Comparison of ENCODE assay signal across 16 cellular contexts in the genomic region with DNA sequence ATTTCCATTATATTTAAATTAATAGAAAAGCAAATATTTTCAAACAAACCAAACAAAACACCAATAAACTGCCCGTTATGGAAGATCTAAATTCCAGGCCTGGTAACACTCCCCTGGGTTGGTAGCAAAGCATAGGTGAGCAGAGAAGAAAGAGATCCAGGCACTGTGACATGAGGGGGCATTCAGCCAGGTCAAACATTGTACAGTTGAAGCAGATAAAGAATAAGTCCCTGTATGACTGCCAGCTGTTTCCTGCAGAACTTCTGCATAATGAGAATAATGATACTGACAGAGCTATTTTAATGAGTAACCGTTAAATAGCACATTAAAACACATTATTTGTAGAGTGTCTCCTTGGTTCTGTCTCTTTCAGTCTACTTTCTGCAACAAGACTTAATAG. TPM values are rescaled to one million over a fixed set of nuclear protein-coding genes. Genes with fewer than 3 reads are reported as not detected.
DNase-seq lines count a peak whose midpoint lies in the region; ATAC-seq and TF ChIP-seq lines count a peak whose summit lies in the region.
"Had no signal": no experiment of that assay in that cellular context is flagged by ENCODE, and none has a peak within 500 bp of the region (broad histone marks: within the 10 kb centered on the region; RNA-seq: fewer than 3 reads in every experiment).

No MANE protein-coding gene starts in this region.

- CTCF ChIA-PET in CD8-positive, alpha-beta T cell (lab: Charles Lee): interaction anchor here (0.5 to 0.8 kb wide), 3 partner anchors 41 to 429 kb away, joined by 3 read pairs; no protein-coding TSS in a partner anchor

- POLR2A ChIA-PET in CD8-positive, alpha-beta T cell (lab: Charles Lee): interaction anchor here (0.8 to 2.1 kb wide), 3 partner anchors 18 to 38 kb away, joined by 4 to 6 read pairs (median 4); no protein-coding TSS in a partner anchor

- H3K4me2 ChIP-seq in BLaER1 treated with 17β-estradiol and CSF1 and Interleukin-3, amounts not matched to agents 10 nM and 100 nM: peak overlapping the region in 9 of 11 experiments; percentile 17 to 68 (median 39); a peak in 12 of 22 replicates
- H3K4me2 ChIP-seq: hepatocyte had no signal

- no peak for DNase-seq in CD8-positive, alpha-beta T cell
- peak; percentile 66 for DNase-seq in NCI-H69 (lab: John Stamatoyannopoulos, UW)
- no peak for DNase-seq in endothelial cell (ENCODE audit: low spot score)
- no peak for DNase-seq in ACHN
- DNase-seq: activated CD4-positive, alpha-beta T cell treated with anti-CD3 and anti-CD28 coated beads for 36 hours; activated CD8-positive, alpha-beta memory T cell treated with anti-CD3 and anti-CD28 coated beads, Interleukin-2, amount 50 U/mL, for 48 hours; activated naive CD4-positive, alpha-beta T cell; effector CD4-positive, alpha-beta T cell; MV-4-11; NCI-H2171; transverse colon had no signal

- peaks cover 0 to 6% (median 0%) of the 10 kb centered on the region in 11 experiments; a peak in 2 of 22 replicates for H3K9me3 ChIP-seq in BLaER1 treated with 17β-estradiol and CSF1 and Interleukin-3, amounts not matched to agents 10 nM and 100 nM (replicated peaks in 1 of 11)
- no peaks in the 10 kb centered on the region for H3K9me3 ChIP-seq in CD8-positive, alpha-beta T cell (ENCODE audit: low read length)
- H3K9me3 ChIP-seq: breast epithelium, transverse colon had no signal

- intact Hi-C loops in CD8-positive, alpha-beta T cell (cut with DNase I, micrococcal nuclease): no loop called here

- H3K4me3 Mint-ChIP-seq in CD8-positive, alpha-beta T cell: no peak overlapping the region
- no peak overlapping the region for H3K4me3 Mint-ChIP-seq in endothelial cell (ENCODE audit: unreplicated experiment)
- H3K4me3 Mint-ChIP-seq: activated CD4-positive, alpha-beta T cell treated with anti-CD3 and anti-CD28 coated beads for 36 hours had no signal

- H3K27ac Mint-ChIP-seq in CD8-positive, alpha-beta T cell: peak overlapping the region; percentile 73
- H3K27ac Mint-ChIP-seq in endothelial cell (ENCODE audit: unreplicated experiment): peak overlapping the region; percentile 55
- H3K27ac Mint-ChIP-seq: activated CD4-positive, alpha-beta T cell treated with anti-CD3 and anti-CD28 coated beads for 36 hours had no signal

- H4K20me1 ChIP-seq in BLaER1 treated with 17β-estradiol and CSF1 and Interleukin-3, amounts not matched to agents 10 nM and 100 nM: peaks cover 0 to 97% (median 58%) of the 10 kb centered on the region in 11 experiments; a peak in 11 of 22 replicates

- peaks cover 0 to 100% (median 97%) of the 10 kb centered on the region in 11 experiments; a peak in 19 of 22 replicates for H3K36me3 ChIP-seq in BLaER1 treated with 17β-estradiol and CSF1 and Interleukin-3, amounts not matched to agents 10 nM and 100 nM
- H3K36me3 ChIP-seq in CD8-positive, alpha-beta T cell (ENCODE audit: insufficient read depth, low read length): peaks cover 26% of the 10 kb centered on the region
- H3K36me3 ChIP-seq: breast epithelium had no signal

- TF ChIP-seq CTCF in CD8-positive, alpha-beta T cell (IDR thresholded peaks at IDR 0.05): no peak
- no peak for TF ChIP-seq CTCF in endothelial cell (IDR thresholded peaks at IDR 0.05; ENCODE audit: unreplicated experiment)

- no peaks in the 10 kb centered on the region for H3K9me3 Mint-ChIP-seq in CD8-positive, alpha-beta T cell
- H3K9me3 Mint-ChIP-seq in endothelial cell (ENCODE audit: unreplicated experiment): no peaks in the 10 kb centered on the region

- no peak for ATAC-seq in CD8-positive, alpha-beta T cell
- ATAC-seq in HG03432 (IDR thresholded peaks at IDR 0.05; ENCODE audit: unreplicated experiment) (no peak), HG02885 (IDR thresholded peaks at IDR 0.05; ENCODE audit: poor library complexity, unreplicated experiment) (no peak)
- ATAC-seq: activated CD4-positive, alpha-beta T cell treated with anti-CD3 and anti-CD28 coated beads for 36 hours had no signal

- H3K4me3 ChIP-seq in BLaER1 treated with 17β-estradiol and CSF1 and Interleukin-3, amounts not matched to agents 10 nM and 100 nM: no peak overlapping the region
- no peak overlapping the region for H3K4me3 ChIP-seq in CD8-positive, alpha-beta T cell (ENCODE audit: low read depth, low read length)
- H3K4me3 ChIP-seq: breast epithelium, hepatocyte, transverse colon had no signal

- peak overlapping the region in 3 of 11 experiments; percentile 8 to 29 (median 11); a peak in 2 of 22 replicates for H3K27ac ChIP-seq in BLaER1 treated with 17β-estradiol and CSF1 and Interleukin-3, amounts not matched to agents 10 nM and 100 nM
- no peak overlapping the region for H3K27ac ChIP-seq in CD8-positive, alpha-beta T cell (ENCODE audit: low read depth, low read length)
- H3K27ac ChIP-seq: breast epithelium, hepatocyte, transverse colon had no signal

- peaks cover under 1 to 58% (median 35%) of the 10 kb centered on the region in 10 experiments; a peak in 18 of 20 replicates for H3K4me1 ChIP-seq in BLaER1 treated with 17β-estradiol and CSF1 and Interleukin-3, amounts not matched to agents 10 nM and 100 nM
- H3K4me1 ChIP-seq in CD8-positive, alpha-beta T cell (ENCODE audit: insufficient read depth, low read length): peaks cover 59% of the 10 kb centered on the region
- H3K4me1 ChIP-seq: breast epithelium, transverse colon had no signal

- H3K27me3 ChIP-seq in BLaER1 treated with 17β-estradiol and CSF1 and Interleukin-3, amounts not matched to agents 10 nM and 100 nM: no peaks in the 10 kb centered on the region
- no peaks in the 10 kb centered on the region for H3K27me3 ChIP-seq in CD8-positive, alpha-beta T cell (ENCODE audit: insufficient read depth, low read length)
- H3K27me3 ChIP-seq: breast epithelium, hepatocyte, transverse colon had no signal

- in situ Hi-C loops in ACHN (cut with HindIII; ENCODE audit: low pct_ligation_motif_present, low pct_unique_long_range_greater_than_20kb, low sequenced_read_pairs): no loop called here

- peaks cover 86% of the 10 kb centered on the region for H3K4me1 Mint-ChIP-seq in CD8-positive, alpha-beta T cell (ENCODE audit: low read depth)
- H3K4me1 Mint-ChIP-seq in endothelial cell (ENCODE audit: unreplicated experiment): peaks cover 5% of the 10 kb centered on the region

- H3K9ac ChIP-seq in BLaER1 treated with 17β-estradiol and CSF1 and Interleukin-3, amounts not matched to agents 10 nM and 100 nM: no peak overlapping the region

- peaks cover 82% of the 10 kb centered on the region for H3K36me3 Mint-ChIP-seq in CD8-positive, alpha-beta T cell
- H3K36me3 Mint-ChIP-seq in endothelial cell (ENCODE audit: low read depth, unreplicated experiment): peaks cover 14% of the 10 kb centered on the region

- no peaks in the 10 kb centered on the region for H3K27me3 Mint-ChIP-seq in CD8-positive, alpha-beta T cell (ENCODE audit: low read depth)
- H3K27me3 Mint-ChIP-seq in endothelial cell (ENCODE audit: unreplicated experiment): no peaks in the 10 kb centered on the region
- H3K27me3 Mint-ChIP-seq: activated CD4-positive, alpha-beta T cell treated with anti-CD3 and anti-CD28 coated beads for 36 hours had no signal

RNA-seq across cellular contexts. Expression of a gene that starts 35.4 kb away (rescaled TPM):
- total RNA-seq in CD8-positive, alpha-beta T cell: 100 to 1,000 TPM; 440 to 464 TPM
- 100 TPM for total RNA-seq in endothelial cell (ENCODE audit: unreplicated experiment)
